3 cellular contexts compared by ENCODE assay signal in the genomic region with DNA sequence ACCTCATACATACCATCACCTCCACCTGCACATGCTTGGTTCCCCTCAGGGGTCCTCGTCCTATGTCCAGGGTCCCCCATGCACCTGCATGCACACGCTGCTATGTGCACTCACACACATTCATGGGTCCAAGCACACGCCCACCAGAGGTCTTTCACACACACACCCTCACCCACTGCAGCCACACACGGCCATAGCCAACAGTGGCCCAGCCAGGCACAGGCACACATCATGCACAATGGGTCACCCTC.
TF ChIP-seq lines count a peak whose summit lies in the region.

No MANE protein-coding gene starts in this region.

TF ChIP-seq in SK-N-SH, 30 proteins besides CTCF, POLR2A, EP300 and RAD21 (continued from another document):
- TF ChIP-seq, protein P1, sequence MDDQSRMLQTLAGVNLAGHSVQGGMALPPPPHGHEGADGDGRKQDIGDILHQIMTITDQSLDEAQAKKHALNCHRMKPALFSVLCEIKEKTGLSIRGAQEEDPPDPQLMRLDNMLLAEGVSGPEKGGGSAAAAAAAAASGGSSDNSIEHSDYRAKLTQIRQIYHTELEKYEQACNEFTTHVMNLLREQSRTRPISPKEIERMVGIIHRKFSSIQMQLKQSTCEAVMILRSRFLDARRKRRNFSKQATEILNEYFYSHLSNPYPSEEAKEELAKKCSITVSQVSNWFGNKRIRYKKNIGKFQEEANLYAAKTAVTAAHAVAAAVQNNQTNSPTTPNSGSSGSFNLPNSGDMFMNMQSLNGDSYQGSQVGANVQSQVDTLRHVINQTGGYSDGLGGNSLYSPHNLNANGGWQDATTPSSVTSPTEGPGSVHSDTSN (IDR thresholded peaks at IDR 0.05), result no peak
- TF ChIP-seq NFIC (IDR thresholded peaks at IDR 0.05; ENCODE audit: borderline replicate concordance) (no peak), ELF1 (IDR thresholded peaks at IDR 0.05) (no peak)

TF ChIP-seq in SK-N-SH treated with all-trans-retinoic acid at 6 μM for 48 hours, 23 proteins besides CTCF, POLR2A, EP300 and RAD21 (continued from another document):
- TF ChIP-seq, protein P2, sequence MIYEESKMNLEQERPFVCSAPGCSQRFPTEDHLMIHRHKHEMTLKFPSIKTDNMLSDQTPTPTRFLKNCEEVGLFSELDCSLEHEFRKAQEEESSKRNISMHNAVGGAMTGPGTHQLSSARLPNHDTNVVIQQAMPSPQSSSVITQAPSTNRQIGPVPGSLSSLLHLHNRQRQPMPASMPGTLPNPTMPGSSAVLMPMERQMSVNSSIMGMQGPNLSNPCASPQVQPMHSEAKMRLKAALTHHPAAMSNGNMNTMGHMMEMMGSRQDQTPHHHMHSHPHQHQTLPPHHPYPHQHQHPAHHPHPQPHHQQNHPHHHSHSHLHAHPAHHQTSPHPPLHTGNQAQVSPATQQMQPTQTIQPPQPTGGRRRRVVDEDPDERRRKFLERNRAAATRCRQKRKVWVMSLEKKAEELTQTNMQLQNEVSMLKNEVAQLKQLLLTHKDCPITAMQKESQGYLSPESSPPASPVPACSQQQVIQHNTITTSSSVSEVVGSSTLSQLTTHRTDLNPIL (CRISPR knock-in tag; IDR thresholded peaks at IDR 0.05; ENCODE audit: low read depth), result no peak
- no peak for TF ChIP-seq ZNF8 (CRISPR knock-in tag; IDR thresholded peaks at IDR 0.05)
- TF ChIP-seq, protein P3, sequence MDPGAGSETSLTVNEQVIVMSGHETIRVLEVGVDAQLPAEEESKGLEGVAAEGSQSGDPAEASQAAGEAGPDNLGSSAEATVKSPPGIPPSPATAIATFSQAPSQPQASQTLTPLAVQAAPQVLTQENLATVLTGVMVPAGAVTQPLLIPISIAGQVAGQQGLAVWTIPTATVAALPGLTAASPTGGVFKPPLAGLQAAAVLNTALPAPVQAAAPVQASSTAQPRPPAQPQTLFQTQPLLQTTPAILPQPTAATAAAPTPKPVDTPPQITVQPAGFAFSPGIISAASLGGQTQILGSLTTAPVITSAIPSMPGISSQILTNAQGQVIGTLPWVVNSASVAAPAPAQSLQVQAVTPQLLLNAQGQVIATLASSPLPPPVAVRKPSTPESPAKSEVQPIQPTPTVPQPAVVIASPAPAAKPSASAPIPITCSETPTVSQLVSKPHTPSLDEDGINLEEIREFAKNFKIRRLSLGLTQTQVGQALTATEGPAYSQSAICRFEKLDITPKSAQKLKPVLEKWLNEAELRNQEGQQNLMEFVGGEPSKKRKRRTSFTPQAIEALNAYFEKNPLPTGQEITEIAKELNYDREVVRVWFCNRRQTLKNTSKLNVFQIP (CRISPR knock-in tag; IDR thresholded peaks at IDR 0.05; ENCODE audit: borderline replicate concordance, low read depth), result no peak

TF ChIP-seq in K562, 482 proteins besides CTCF, POLR2A, EP300 and RAD21 (continued from another document):
- TF ChIP-seq TOE1 (IDR thresholded peaks at IDR 0.05; ENCODE audit: borderline replicate concordance) (no peak), TOE1 (CRISPR knock-in tag; IDR thresholded peaks at IDR 0.05; ENCODE audit: borderline replicate concordance, low read depth) (0 out of 2 replicates have a peak, but pooled peaks have one; percentile 44), U2AF2 (optimal IDR thresholded peaks at IDR 0.05; ENCODE audit: low read depth, low read length) (no peak), ZBTB1 (CRISPR knock-in tag; IDR thresholded peaks at IDR 0.05; ENCODE audit: borderline replicate concordance, low read depth) (no peak), RUNX1 (IDR thresholded peaks at IDR 0.05; ENCODE audit: low read depth) (no peak), CEBPG (CRISPR knock-in tag; IDR thresholded peaks at IDR 0.05) (0 out of 2 replicates have a peak, but pooled peaks have one; percentile 5), CEBPG (tag; conservative IDR thresholded peaks at IDR 0.05 in 1 of 2, IDR thresholded peaks at IDR 0.05 in 1 of 2) (no peak), YY1 (IDR thresholded peaks at IDR 0.05; ENCODE audit: borderline replicate concordance in 1 of 3, control insufficient read depth in 1 of 3, extremely low read depth in 1 of 3, insufficient read depth in 3 of 3, insufficient read length in 1 of 3, insufficient replicate concordance in 2 of 3, low read depth in 1 of 3, low read length in 2 of 3) (peak in 1 of 3 experiments; percentile 13), ZNF436 (CRISPR knock-in tag; IDR thresholded peaks at IDR 0.05) (no peak), POLR2AphosphoS5 (IDR thresholded peaks at IDR 0.05; ENCODE audit: control insufficient read depth, insufficient read depth, low read depth, low read length) (no peak)
- TF ChIP-seq, protein P4, sequence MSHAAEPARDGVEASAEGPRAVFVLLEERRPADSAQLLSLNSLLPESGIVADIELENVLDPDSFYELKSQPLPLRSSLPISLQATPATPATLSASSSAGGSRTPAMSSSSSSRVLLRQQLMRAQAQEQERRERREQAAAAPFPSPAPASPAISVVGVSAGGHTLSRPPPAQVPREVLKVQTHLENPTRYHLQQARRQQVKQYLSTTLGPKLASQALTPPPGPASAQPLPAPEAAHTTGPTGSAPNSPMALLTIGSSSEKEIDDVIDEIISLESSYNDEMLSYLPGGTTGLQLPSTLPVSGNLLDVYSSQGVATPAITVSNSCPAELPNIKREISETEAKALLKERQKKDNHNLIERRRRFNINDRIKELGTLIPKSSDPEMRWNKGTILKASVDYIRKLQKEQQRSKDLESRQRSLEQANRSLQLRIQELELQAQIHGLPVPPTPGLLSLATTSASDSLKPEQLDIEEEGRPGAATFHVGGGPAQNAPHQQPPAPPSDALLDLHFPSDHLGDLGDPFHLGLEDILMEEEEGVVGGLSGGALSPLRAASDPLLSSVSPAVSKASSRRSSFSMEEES (CRISPR knock-in tag; IDR thresholded peaks at IDR 0.05), result no peak
- TF ChIP-seq, protein P5, sequence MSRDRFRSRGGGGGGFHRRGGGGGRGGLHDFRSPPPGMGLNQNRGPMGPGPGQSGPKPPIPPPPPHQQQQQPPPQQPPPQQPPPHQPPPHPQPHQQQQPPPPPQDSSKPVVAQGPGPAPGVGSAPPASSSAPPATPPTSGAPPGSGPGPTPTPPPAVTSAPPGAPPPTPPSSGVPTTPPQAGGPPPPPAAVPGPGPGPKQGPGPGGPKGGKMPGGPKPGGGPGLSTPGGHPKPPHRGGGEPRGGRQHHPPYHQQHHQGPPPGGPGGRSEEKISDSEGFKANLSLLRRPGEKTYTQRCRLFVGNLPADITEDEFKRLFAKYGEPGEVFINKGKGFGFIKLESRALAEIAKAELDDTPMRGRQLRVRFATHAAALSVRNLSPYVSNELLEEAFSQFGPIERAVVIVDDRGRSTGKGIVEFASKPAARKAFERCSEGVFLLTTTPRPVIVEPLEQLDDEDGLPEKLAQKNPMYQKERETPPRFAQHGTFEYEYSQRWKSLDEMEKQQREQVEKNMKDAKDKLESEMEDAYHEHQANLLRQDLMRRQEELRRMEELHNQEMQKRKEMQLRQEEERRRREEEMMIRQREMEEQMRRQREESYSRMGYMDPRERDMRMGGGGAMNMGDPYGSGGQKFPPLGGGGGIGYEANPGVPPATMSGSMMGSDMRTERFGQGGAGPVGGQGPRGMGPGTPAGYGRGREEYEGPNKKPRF (IDR thresholded peaks at IDR 0.05; ENCODE audit: low read depth, low read length), result no peak
- TF ChIP-seq, protein P6, sequence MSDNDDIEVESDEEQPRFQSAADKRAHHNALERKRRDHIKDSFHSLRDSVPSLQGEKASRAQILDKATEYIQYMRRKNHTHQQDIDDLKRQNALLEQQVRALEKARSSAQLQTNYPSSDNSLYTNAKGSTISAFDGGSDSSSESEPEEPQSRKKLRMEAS (CRISPR knock-in tag; IDR thresholded peaks at IDR 0.05), result peak; percentile 50; the same call in 1 of the 2 replicates
- TF ChIP-seq, protein P7, sequence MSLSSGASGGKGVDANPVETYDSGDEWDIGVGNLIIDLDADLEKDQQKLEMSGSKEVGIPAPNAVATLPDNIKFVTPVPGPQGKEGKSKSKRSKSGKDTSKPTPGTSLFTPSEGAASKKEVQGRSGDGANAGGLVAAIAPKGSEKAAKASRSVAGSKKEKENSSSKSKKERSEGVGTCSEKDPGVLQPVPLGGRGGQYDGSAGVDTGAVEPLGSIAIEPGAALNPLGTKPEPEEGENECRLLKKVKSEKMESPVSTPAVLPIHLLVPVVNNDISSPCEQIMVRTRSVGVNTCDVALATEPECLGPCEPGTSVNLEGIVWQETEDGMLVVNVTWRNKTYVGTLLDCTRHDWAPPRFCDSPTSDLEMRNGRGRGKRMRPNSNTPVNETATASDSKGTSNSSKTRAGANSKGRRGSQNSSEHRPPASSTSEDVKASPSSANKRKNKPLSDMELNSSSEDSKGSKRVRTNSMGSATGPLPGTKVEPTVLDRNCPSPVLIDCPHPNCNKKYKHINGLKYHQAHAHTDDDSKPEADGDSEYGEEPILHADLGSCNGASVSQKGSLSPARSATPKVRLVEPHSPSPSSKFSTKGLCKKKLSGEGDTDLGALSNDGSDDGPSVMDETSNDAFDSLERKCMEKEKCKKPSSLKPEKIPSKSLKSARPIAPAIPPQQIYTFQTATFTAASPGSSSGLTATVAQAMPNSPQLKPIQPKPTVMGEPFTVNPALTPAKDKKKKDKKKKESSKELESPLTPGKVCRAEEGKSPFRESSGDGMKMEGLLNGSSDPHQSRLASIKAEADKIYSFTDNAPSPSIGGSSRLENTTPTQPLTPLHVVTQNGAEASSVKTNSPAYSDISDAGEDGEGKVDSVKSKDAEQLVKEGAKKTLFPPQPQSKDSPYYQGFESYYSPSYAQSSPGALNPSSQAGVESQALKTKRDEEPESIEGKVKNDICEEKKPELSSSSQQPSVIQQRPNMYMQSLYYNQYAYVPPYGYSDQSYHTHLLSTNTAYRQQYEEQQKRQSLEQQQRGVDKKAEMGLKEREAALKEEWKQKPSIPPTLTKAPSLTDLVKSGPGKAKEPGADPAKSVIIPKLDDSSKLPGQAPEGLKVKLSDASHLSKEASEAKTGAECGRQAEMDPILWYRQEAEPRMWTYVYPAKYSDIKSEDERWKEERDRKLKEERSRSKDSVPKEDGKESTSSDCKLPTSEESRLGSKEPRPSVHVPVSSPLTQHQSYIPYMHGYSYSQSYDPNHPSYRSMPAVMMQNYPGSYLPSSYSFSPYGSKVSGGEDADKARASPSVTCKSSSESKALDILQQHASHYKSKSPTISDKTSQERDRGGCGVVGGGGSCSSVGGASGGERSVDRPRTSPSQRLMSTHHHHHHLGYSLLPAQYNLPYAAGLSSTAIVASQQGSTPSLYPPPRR (CRISPR knock-in tag; IDR thresholded peaks at IDR 0.05; ENCODE audit: borderline replicate concordance), result no peak
TF ChIP-seq in K562: peak in this region for 9.
